ENCODE assay signal across 1 cellular context in the genomic region with DNA sequence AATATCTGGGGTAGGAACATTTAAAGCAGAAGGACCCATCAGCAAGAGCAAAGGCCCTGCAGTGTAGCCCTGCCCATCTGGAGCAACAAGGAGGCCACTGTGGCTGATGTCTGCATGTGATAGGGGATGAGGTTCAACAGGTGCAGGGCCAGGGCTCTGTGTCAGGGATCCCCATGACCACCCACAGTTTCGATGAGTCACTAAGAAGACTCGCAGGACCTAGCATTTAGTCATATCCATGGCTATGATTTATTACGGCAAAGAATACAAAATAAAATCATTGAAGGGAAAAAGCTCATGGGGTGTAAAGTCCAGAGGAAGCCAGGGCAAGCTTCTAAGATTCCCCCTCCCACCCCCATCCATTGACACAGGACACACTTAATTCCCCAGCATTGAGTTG.
TF ChIP-seq lines count a peak whose summit lies in the region.

No MANE protein-coding gene starts in this region.

TF ChIP-seq in HCT116, 20 proteins besides CTCF, POLR2A, EP300 and RAD21 (continued from another document):
- 0 out of 2 replicates have a peak, but pooled peaks have one; percentile 21 for TF ChIP-seq FOSL1 (IDR thresholded peaks at IDR 0.05; ENCODE audit: low read depth)
